ENCODE assay signal across 1 cellular context in the genomic region with DNA sequence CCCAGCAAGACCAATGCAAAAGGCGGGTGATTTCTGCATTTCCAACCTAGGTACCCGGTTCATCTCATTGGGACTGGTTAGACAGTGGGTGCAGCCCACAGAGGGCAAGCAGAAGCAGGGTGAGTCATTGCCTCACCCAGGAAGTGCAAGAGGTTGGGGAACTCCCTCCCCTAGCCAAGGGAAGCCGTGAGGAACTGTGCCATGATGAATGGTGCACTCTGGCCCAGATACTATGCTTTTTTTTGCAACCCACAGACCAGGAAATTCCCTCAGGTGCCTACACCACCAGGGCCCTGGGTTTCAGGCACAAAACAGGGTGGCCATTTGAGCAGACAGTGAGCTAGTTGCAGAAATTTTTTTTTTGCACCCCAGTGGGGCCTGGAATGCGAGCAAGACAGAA.
TF ChIP-seq lines count a peak whose summit lies in the region.

No MANE protein-coding gene starts in this region.

TF ChIP-seq in GM12878, 131 proteins besides CTCF, POLR2A, EP300 and RAD21 (continued from another document and continues in another):
- no peak for TF ChIP-seq BCLAF1 (IDR thresholded peaks at IDR 0.05)
- TF ChIP-seq, protein P1, sequence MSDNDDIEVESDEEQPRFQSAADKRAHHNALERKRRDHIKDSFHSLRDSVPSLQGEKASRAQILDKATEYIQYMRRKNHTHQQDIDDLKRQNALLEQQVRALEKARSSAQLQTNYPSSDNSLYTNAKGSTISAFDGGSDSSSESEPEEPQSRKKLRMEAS (IDR thresholded peaks at IDR 0.05; ENCODE audit: low read depth, low read length) = no peak
- TF ChIP-seq NRF1 (conservative IDR thresholded peaks at IDR 0.05; ENCODE audit: low read depth, low read length) = no peak
- peak; percentile 47; the same call in 1 of the 2 replicates for TF ChIP-seq TCF12 (IDR thresholded peaks at IDR 0.05; ENCODE audit: low read depth, low read length)
- no peak for TF ChIP-seq SIX5 (IDR thresholded peaks at IDR 0.05; ENCODE audit: low read depth, low read length, severe bottlenecking)
- TF ChIP-seq SP1 (IDR thresholded peaks at IDR 0.05; ENCODE audit: low read depth, low read length) = peak; percentile 51
- no peak for TF ChIP-seq HSF1 (IDR thresholded peaks at IDR 0.05; ENCODE audit: low read depth, low read length)
- no peak for TF ChIP-seq ATF3 (IDR thresholded peaks at IDR 0.05; ENCODE audit: borderline replicate concordance, extremely low read depth, low read depth, low read length)
- no peak for TF ChIP-seq PAX8 (IDR thresholded peaks at IDR 0.05)
- peak in 1 of 2 experiments; percentile 60; a peak in 2 of 4 replicates for TF ChIP-seq BHLHE40 (IDR thresholded peaks at IDR 0.05; ENCODE audit: borderline replicate concordance in 1 of 2, low read depth in 2 of 2, low read length in 1 of 2)
- TF ChIP-seq, protein P2, sequence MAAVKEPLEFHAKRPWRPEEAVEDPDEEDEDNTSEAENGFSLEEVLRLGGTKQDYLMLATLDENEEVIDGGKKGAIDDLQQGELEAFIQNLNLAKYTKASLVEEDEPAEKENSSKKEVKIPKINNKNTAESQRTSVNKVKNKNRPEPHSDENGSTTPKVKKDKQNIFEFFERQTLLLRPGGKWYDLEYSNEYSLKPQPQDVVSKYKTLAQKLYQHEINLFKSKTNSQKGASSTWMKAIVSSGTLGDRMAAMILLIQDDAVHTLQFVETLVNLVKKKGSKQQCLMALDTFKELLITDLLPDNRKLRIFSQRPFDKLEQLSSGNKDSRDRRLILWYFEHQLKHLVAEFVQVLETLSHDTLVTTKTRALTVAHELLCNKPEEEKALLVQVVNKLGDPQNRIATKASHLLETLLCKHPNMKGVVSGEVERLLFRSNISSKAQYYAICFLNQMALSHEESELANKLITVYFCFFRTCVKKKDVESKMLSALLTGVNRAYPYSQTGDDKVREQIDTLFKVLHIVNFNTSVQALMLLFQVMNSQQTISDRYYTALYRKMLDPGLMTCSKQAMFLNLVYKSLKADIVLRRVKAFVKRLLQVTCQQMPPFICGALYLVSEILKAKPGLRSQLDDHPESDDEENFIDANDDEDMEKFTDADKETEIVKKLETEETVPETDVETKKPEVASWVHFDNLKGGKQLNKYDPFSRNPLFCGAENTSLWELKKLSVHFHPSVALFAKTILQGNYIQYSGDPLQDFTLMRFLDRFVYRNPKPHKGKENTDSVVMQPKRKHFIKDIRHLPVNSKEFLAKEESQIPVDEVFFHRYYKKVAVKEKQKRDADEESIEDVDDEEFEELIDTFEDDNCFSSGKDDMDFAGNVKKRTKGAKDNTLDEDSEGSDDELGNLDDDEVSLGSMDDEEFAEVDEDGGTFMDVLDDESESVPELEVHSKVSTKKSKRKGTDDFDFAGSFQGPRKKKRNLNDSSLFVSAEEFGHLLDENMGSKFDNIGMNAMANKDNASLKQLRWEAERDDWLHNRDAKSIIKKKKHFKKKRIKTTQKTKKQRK (IDR thresholded peaks at IDR 0.05; ENCODE audit: low read depth, low read length) = no peak
- no peak for TF ChIP-seq ZNF622 (IDR thresholded peaks at IDR 0.05)
- no peak for TF ChIP-seq ZSCAN29 (IDR thresholded peaks at IDR 0.05)
- TF ChIP-seq, protein P3, sequence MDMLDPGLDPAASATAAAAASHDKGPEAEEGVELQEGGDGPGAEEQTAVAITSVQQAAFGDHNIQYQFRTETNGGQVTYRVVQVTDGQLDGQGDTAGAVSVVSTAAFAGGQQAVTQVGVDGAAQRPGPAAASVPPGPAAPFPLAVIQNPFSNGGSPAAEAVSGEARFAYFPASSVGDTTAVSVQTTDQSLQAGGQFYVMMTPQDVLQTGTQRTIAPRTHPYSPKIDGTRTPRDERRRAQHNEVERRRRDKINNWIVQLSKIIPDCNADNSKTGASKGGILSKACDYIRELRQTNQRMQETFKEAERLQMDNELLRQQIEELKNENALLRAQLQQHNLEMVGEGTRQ (IDR thresholded peaks at IDR 0.05; ENCODE audit: borderline replicate concordance, low read depth, low read length) = no peak
- no peak for TF ChIP-seq RFX5 (IDR thresholded peaks at IDR 0.05; ENCODE audit: low read depth, low read length)
- TF ChIP-seq CBX5 (IDR thresholded peaks at IDR 0.05; ENCODE audit: low read depth) = no peak
- TF ChIP-seq ESRRA (IDR thresholded peaks at IDR 0.05; ENCODE audit: low read length) = no peak
- TF ChIP-seq FOXK2 (IDR thresholded peaks at IDR 0.05) = no peak
- TF ChIP-seq SUZ12 (IDR thresholded peaks at IDR 0.05; ENCODE audit: unreplicated experiment) = no peak
- TF ChIP-seq CEBPB (IDR thresholded peaks at IDR 0.05; ENCODE audit: borderline replicate concordance in 1 of 2, low read depth in 2 of 2, low read length in 2 of 2) = no peak
- TF ChIP-seq CHD2 (IDR thresholded peaks at IDR 0.05; ENCODE audit: borderline replicate concordance, low read depth, low read length) = no peak
- no peak for TF ChIP-seq WRNIP1 (IDR thresholded peaks at IDR 0.05; ENCODE audit: borderline replicate concordance, low read depth, low read length)
- peak; percentile 75 for TF ChIP-seq SPI1 (IDR thresholded peaks at IDR 0.05; ENCODE audit: borderline replicate concordance, insufficient read depth, low read depth, low read length)
- TF ChIP-seq ZNF24 (IDR thresholded peaks at IDR 0.05) = peak; percentile 44; the same call in 1 of the 2 replicates
- no peak for TF ChIP-seq NFYA (IDR thresholded peaks at IDR 0.05; ENCODE audit: borderline replicate concordance, low read depth, low read length)
- no peak for TF ChIP-seq E2F4 (IDR thresholded peaks at IDR 0.05; ENCODE audit: low read depth, low read length)
- TF ChIP-seq SMC3 (IDR thresholded peaks at IDR 0.05; ENCODE audit: borderline replicate concordance, low read length) = no peak
- TF ChIP-seq EED (IDR thresholded peaks at IDR 0.05; ENCODE audit: low read depth) = peak; percentile 89
- TF ChIP-seq IRF5 (IDR thresholded peaks at IDR 0.05; ENCODE audit: borderline replicate concordance) = no peak
- TF ChIP-seq IKZF1 (conservative IDR thresholded peaks at IDR 0.05) = peak; percentile 72
- TF ChIP-seq E4F1 (IDR thresholded peaks at IDR 0.05; ENCODE audit: borderline replicate concordance, partially characterized antibody) = no peak
- TF ChIP-seq NR2F1 (conservative IDR thresholded peaks at IDR 0.05) = peak; percentile 71
- no peak for TF ChIP-seq TARDBP (IDR thresholded peaks at IDR 0.05; ENCODE audit: borderline replicate concordance)
- TF ChIP-seq NBN (IDR thresholded peaks at IDR 0.05) = 0 out of 2 replicates have a peak, but pooled peaks have one; percentile 46
- no peak for TF ChIP-seq BRCA1 (IDR thresholded peaks at IDR 0.05; ENCODE audit: low read depth, low read length)
- TF ChIP-seq, protein P4, sequence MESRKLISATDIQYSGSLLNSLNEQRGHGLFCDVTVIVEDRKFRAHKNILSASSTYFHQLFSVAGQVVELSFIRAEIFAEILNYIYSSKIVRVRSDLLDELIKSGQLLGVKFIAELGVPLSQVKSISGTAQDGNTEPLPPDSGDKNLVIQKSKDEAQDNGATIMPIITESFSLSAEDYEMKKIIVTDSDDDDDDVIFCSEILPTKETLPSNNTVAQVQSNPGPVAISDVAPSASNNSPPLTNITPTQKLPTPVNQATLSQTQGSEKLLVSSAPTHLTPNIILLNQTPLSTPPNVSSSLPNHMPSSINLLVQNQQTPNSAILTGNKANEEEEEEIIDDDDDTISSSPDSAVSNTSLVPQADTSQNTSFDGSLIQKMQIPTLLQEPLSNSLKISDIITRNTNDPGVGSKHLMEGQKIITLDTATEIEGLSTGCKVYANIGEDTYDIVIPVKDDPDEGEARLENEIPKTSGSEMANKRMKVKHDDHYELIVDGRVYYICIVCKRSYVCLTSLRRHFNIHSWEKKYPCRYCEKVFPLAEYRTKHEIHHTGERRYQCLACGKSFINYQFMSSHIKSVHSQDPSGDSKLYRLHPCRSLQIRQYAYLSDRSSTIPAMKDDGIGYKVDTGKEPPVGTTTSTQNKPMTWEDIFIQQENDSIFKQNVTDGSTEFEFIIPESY (IDR thresholded peaks at IDR 0.05) = no peak
- no peak for TF ChIP-seq CHD1 (IDR thresholded peaks at IDR 0.05; ENCODE audit: low read depth, low read length)
- TF ChIP-seq, protein P5, sequence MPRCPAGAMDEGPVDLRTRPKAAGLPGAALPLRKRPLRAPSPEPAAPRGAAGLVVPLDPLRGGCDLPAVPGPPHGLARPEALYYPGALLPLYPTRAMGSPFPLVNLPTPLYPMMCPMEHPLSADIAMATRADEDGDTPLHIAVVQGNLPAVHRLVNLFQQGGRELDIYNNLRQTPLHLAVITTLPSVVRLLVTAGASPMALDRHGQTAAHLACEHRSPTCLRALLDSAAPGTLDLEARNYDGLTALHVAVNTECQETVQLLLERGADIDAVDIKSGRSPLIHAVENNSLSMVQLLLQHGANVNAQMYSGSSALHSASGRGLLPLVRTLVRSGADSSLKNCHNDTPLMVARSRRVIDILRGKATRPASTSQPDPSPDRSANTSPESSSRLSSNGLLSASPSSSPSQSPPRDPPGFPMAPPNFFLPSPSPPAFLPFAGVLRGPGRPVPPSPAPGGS (IDR thresholded peaks at IDR 0.05; ENCODE audit: borderline replicate concordance, insufficient read depth, low read depth, low read length, poor library complexity, severe bottlenecking) = peak; percentile 80
- no peak for TF ChIP-seq POLR2AphosphoS5 (IDR thresholded peaks at IDR 0.05; ENCODE audit: low read length)
- TF ChIP-seq STAT1 (conservative IDR thresholded peaks at IDR 0.05) = no peak
